1 cellular context compared by ENCODE assay signal in genomic region chr5:171770153-171770552, GRCh38.
TF ChIP-seq lines count a peak whose summit lies in the region.

No MANE protein-coding gene starts in this region.

TF ChIP-seq in SK-N-SH, 30 proteins besides CTCF, POLR2A, EP300 and RAD21 (continued from another document):
- no peak for TF ChIP-seq FOXJ3 (CRISPR knock-in tag; IDR thresholded peaks at IDR 0.05)
- TF ChIP-seq RFX5 (IDR thresholded peaks at IDR 0.05; ENCODE audit: low read length) = no peak
- TF ChIP-seq JUND (IDR thresholded peaks at IDR 0.05) = no peak
- no peak for TF ChIP-seq RXRA (IDR thresholded peaks at IDR 0.05; ENCODE audit: borderline replicate concordance, low read depth)
- TF ChIP-seq IRF3 (IDR thresholded peaks at IDR 0.05; ENCODE audit: low read depth, low read length) = no peak
- no peak for TF ChIP-seq CHD2 (IDR thresholded peaks at IDR 0.05; ENCODE audit: low read length, partially characterized antibody)
- TF ChIP-seq ZBTB33 (IDR thresholded peaks at IDR 0.05; ENCODE audit: borderline replicate concordance, low read depth) = no peak
- no peak for TF ChIP-seq NRF1 (IDR thresholded peaks at IDR 0.05; ENCODE audit: low read depth, low read length)
TF ChIP-seq in SK-N-SH: peak in this region for 0.
